Comparison of ENCODE assay signal across 17 cellular contexts in the genomic region with DNA sequence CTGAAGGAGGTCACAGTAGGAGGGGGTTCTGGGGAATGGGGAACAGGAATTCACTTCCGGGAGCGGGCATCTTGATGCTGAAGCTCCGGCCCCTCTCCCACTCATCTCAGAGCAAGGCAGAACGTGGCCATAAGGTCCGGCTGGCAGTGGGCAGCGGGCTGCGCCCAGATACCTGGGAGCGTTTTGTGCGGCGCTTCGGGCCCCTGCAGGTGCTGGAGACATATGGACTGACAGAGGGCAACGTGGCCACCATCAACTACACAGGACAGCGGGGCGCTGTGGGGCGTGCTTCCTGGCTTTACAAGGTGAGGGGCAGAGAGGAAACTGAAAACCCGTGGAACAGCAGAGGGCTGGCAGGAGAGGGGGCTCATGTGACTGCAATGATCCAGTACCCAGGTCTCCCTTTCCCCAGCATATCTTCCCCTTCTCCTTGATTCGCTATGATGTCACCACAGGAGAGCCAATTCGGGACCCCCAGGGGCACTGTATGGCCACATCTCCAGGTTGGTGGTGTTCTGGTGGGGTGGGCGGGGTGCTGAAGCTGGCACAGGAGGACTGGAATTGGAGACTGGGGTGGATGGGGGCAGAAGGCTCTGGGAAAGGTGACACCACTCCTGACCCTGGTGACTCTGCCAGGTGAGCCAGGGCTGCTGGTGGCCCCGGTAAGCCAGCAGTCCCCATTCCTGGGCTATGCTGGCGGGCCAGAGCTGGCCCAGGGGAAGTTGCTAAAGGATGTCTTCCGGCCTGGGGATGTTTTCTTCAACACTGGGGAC. TPM values are rescaled to one million over a fixed set of nuclear protein-coding genes. Genes with fewer than 3 reads are reported as not detected.
DNase-seq lines count a peak whose midpoint lies in the region; ATAC-seq and TF ChIP-seq lines count a peak whose summit lies in the region.
"Had no signal": no experiment of that assay in that cellular context is flagged by ENCODE, and none has a peak within 500 bp of the region (broad histone marks: within the 10 kb centered on the region; RNA-seq: fewer than 3 reads in every experiment).

No MANE protein-coding gene starts in this region.

- TF ChIP-seq EP300 in stomach (IDR thresholded peaks at IDR 0.05): no peak

- H3K4me3 ChIP-seq in H7 (ENCODE audit: insufficient read depth, low read depth, low read length) (no peak overlapping the region), mucosa of descending colon (no peak overlapping the region), stomach (peak overlapping the region in 2 of 4 donors; percentile 2 to 88)

- peak overlapping the region in 4 of 5 donors; percentile 30 to 93 (median 66) for H3K27ac ChIP-seq in stomach

- H3K36me3 ChIP-seq in H7 (replicated peaks; ENCODE audit: control insufficient read depth, insufficient read depth, low read length) (no peaks in the 10 kb centered on the region; the same call in 1 of the 2 replicates), mucosa of descending colon (ENCODE audit: low read depth) (no peaks in the 10 kb centered on the region), stomach (peaks cover 0 to 24% (median 15%) of the 10 kb centered on the region in 4 donors)

- H3K9me3 ChIP-seq in mucosa of descending colon: no peaks in the 10 kb centered on the region
- no peaks in the 10 kb centered on the region for H3K9me3 ChIP-seq in stomach

- DNase-seq in H7 (peak; percentile 33), cerebellar cortex (ENCODE audit: low spot score) (peak; percentile 36), mucosa of descending colon (peak in 2 of 3 donors; percentile 33 to 49), stomach (no peak), DMS 273 treated with DMSO at 0.1 percent for 48 hours (lab: John Stamatoyannopoulos, UW) (no peak)
- no peak for DNase-seq in stimulated activated CD4-positive, alpha-beta T cell treated with anti-CD3 and anti-CD28 coated beads, Interleukin-15, amount 100 ng/mL, for 24 hours
- no peak for DNase-seq in NK-92 treated with Interleukin-12 subunit alpha and Interleukin-12 subunit beta, amount 100 ng/mL, for 24 hours (lab: John Stamatoyannopoulos, UW)
- DNase-seq: activated CD8-positive, alpha-beta T cell treated with anti-CD3 and anti-CD28 coated beads, Interleukin-2, amount 10 ng/mL, durations not matched to agents 7 days and 5 days; activated naive CD4-positive, alpha-beta T cell treated with anti-CD3 and anti-CD28 coated beads, Interleukin-2, amount 50 U/mL, for 16 hours; activated T-cell treated with anti-CD3 and anti-CD28 coated beads, Interleukin-2, amount 50 U/mL, for 4 hours; CD8-positive, alpha-beta memory T cell; dermis blood vessel endothelial cell; DMS79 treated with DMSO at 0.1 percent for 48 hours; MM.1S; NCI-H1694; stimulated activated CD4-positive, alpha-beta T cell treated with anti-CD3 and anti-CD28 coated beads, Interleukin-12 subunit alpha, Interleukin-12 subunit beta, amount 100 ng/mL, for 4 hours had no signal

- H3K27me3 ChIP-seq in H7 (ENCODE audit: control insufficient read depth, insufficient read depth, low read length) (no peaks in the 10 kb centered on the region; the same call in 1 of the 2 replicates), stomach (no peaks in the 10 kb centered on the region)

- TF ChIP-seq POLR2A in stomach (IDR thresholded peaks at IDR 0.05): no peak

- intact Hi-C loops in mucosa of descending colon (cut with DNase I, micrococcal nuclease): no loop called here
- intact Hi-C loops in stomach (cut with DNase I; ENCODE audit: low total_unique reads): no loop called here

- no peak for TF ChIP-seq CTCF in mucosa of descending colon (IDR thresholded peaks at IDR 0.05)
- no peak for TF ChIP-seq CTCF in stomach (IDR thresholded peaks at IDR 0.05)

- ATAC-seq in mucosa of descending colon: no peak
- no peak for ATAC-seq in SK-N-SH treated with all-trans-retinoic acid at 6 μM for 48 hours
- ATAC-seq: activated CD8-positive, alpha-beta T cell treated with anti-CD3 and anti-CD28 coated beads, Interleukin-2, amount 10 ng/mL, durations not matched to agents 7 days and 5 days; activated T-cell treated with anti-CD3 and anti-CD28 coated beads, Interleukin-2, amount 50 U/mL, for 4 hours had no signal

- 89 to 93% (median 91%) methylated on average over 19 to 22 of the region's 22 CpGs for WGBS in stomach, 5 donors

- peaks cover 21% of the 10 kb centered on the region for H3K4me1 ChIP-seq in mucosa of descending colon (ENCODE audit: low read depth)
- H3K4me1 ChIP-seq in stomach: peaks cover 54 to 87% (median 83%) of the 10 kb centered on the region in 4 donors

TF ChIP-seq in SK-N-SH treated with all-trans-retinoic acid at 6 μM for 48 hours, 23 proteins besides CTCF, POLR2A, EP300 and RAD21:
- TF ChIP-seq TOX (CRISPR knock-in tag; IDR thresholded peaks at IDR 0.05; ENCODE audit: borderline replicate concordance) (no peak), TCF4 (CRISPR knock-in tag; IDR thresholded peaks at IDR 0.05; ENCODE audit: borderline replicate concordance) (no peak), OSR1 (CRISPR knock-in tag; IDR thresholded peaks at IDR 0.05) (no peak), ZNF70 (CRISPR knock-in tag; IDR thresholded peaks at IDR 0.05) (no peak), ESRRG (CRISPR knock-in tag; IDR thresholded peaks at IDR 0.05) (no peak), RARB (CRISPR knock-in tag; IDR thresholded peaks at IDR 0.05) (no peak), ZFP30 (CRISPR knock-in tag; IDR thresholded peaks at IDR 0.05) (no peak)

RNA-seq across cellular contexts. Expression of a gene that starts 3.0 kb away (rescaled TPM):
- total RNA-seq in H7 (2014; rRNA removed; shearing (Covaris generic)): 44.7 and 48.9 TPM in 2 replicates
- total RNA-seq in mucosa of descending colon (10 to 100 TPM; 17.9 to 35.1 (median 22.9) TPM), stomach (10 to 100 TPM; 14.9 to 89.9 (median 62.2) TPM)
- polyA plus RNA-seq in stomach: 10 to 100 TPM; 17.4 to 86.8 (median 44.1) TPM

RNA-seq across cellular contexts. Expression of a gene that starts 50.4 kb away (rescaled TPM):
- total RNA-seq in H7 (2014; rRNA removed; shearing (Covaris generic)): 58.3 and 66.6 TPM in 2 replicates
- 10 to 100 TPM; 30.6 to 52.3 (median 36.1) TPM for total RNA-seq in mucosa of descending colon
- 10 to 100 TPM; 28.1 to 48.2 (median 39.4) TPM for total RNA-seq in stomach
- 10 to 100 TPM; 11.0 to 39.2 (median 19.1) TPM for polyA plus RNA-seq in stomach

Comparison
In these comparisons a context has a peak if more than half of its experiments do, and no peak if none do; other contexts are left out.
1. DNase-seq: peak in H7 (single experiment), cerebellar cortex (single experiment) and mucosa of descending colon (2 of 3); none in stomach (single experiment), stimulated activated CD4-positive, alpha-beta T cell treated with anti-CD3 and anti-CD28 coated beads, Interleukin-15, amount 100 ng/mL, for 24 hours (single experiment), NK-92 treated with Interleukin-12 subunit alpha and Interleukin-12 subunit beta, amount 100 ng/mL, for 24 hours (single experiment) and DMS 273 treated with DMSO at 0.1 percent for 48 hours (single experiment).